In genomic region chr17:46764709-46765401, GRCh38 we compare ENCODE assay signal across 1 cellular context.
A peak's percentile ranks its signal among the peaks of the same experiment; 100 is the strongest.
TF ChIP-seq lines count a peak whose summit lies in the region.

No MANE protein-coding gene starts in this region.

TF ChIP-seq in K562, 482 proteins besides CTCF, POLR2A, EP300 and RAD21 (continued from another document and continues in another):
- TF ChIP-seq, protein P1, sequence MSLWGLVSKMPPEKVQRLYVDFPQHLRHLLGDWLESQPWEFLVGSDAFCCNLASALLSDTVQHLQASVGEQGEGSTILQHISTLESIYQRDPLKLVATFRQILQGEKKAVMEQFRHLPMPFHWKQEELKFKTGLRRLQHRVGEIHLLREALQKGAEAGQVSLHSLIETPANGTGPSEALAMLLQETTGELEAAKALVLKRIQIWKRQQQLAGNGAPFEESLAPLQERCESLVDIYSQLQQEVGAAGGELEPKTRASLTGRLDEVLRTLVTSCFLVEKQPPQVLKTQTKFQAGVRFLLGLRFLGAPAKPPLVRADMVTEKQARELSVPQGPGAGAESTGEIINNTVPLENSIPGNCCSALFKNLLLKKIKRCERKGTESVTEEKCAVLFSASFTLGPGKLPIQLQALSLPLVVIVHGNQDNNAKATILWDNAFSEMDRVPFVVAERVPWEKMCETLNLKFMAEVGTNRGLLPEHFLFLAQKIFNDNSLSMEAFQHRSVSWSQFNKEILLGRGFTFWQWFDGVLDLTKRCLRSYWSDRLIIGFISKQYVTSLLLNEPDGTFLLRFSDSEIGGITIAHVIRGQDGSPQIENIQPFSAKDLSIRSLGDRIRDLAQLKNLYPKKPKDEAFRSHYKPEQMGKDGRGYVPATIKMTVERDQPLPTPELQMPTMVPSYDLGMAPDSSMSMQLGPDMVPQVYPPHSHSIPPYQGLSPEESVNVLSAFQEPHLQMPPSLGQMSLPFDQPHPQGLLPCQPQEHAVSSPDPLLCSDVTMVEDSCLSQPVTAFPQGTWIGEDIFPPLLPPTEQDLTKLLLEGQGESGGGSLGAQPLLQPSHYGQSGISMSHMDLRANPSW (CRISPR knock-in tag; IDR thresholded peaks at IDR 0.05), result no peak
- TF ChIP-seq U2AF1 (optimal IDR thresholded peaks at IDR 0.05; ENCODE audit: low read depth, low read length) (no peak), MYNN (IDR thresholded peaks at IDR 0.05) (no peak), MYNN (CRISPR knock-in tag; IDR thresholded peaks at IDR 0.05) (no peak), SMARCE1 (IDR thresholded peaks at IDR 0.05) (peak; percentile 51; the same call in 1 of the 2 replicates), CEBPG (CRISPR knock-in tag; IDR thresholded peaks at IDR 0.05) (no peak), CEBPG (tag; conservative IDR thresholded peaks at IDR 0.05 in 1 of 2, IDR thresholded peaks at IDR 0.05 in 1 of 2) (no peak; a peak in 1 of 4 replicates), TOE1 (IDR thresholded peaks at IDR 0.05; ENCODE audit: borderline replicate concordance) (no peak), TOE1 (CRISPR knock-in tag; IDR thresholded peaks at IDR 0.05; ENCODE audit: borderline replicate concordance, low read depth) (no peak), FOSL1 (tag; conservative IDR thresholded peaks at IDR 0.05) (peak; percentile 82), ZNF583 (CRISPR knock-in tag; IDR thresholded peaks at IDR 0.05) (no peak), MED1 (CRISPR knock-in tag; IDR thresholded peaks at IDR 0.05; ENCODE audit: borderline replicate concordance) (no peak), KDM2B (CRISPR knock-in tag; IDR thresholded peaks at IDR 0.05) (no peak), PHTF2 (CRISPR knock-in tag; IDR thresholded peaks at IDR 0.05) (no peak), ZBTB43 (CRISPR knock-in tag; IDR thresholded peaks at IDR 0.05) (no peak), CHD1 (IDR thresholded peaks at IDR 0.05; ENCODE audit: low read length) (no peak), ZNF778 (CRISPR knock-in tag; IDR thresholded peaks at IDR 0.05) (no peak), ZBTB12 (CRISPR knock-in tag; IDR thresholded peaks at IDR 0.05) (no peak), HDAC1 (IDR thresholded peaks at IDR 0.05) (peak in 1 of 2 experiments; percentile 47; a peak in 1 of 4 replicates), DEAF1 (CRISPR knock-in tag; IDR thresholded peaks at IDR 0.05) (no peak), RBFOX2 (IDR thresholded peaks at IDR 0.05; ENCODE audit: low read depth, low read length) (no peak), EGR1 (conservative IDR thresholded peaks at IDR 0.05) (peak; percentile 8; the same call in 1 of the 2 replicates), COPS2 (conservative IDR thresholded peaks at IDR 0.05) (no peak), JUN (IDR thresholded peaks at IDR 0.05; ENCODE audit: borderline replicate concordance, low read depth, low read length) (peak; percentile 42; the same call in 1 of the 2 replicates), JUN (CRISPR knock-in tag; IDR thresholded peaks at IDR 0.05; ENCODE audit: borderline replicate concordance) (no peak), ZFX (CRISPR knock-in tag; IDR thresholded peaks at IDR 0.05) (peak; percentile 70), PML (IDR thresholded peaks at IDR 0.05; ENCODE audit: low read length) (no peak), XRCC5 (IDR thresholded peaks at IDR 0.05; ENCODE audit: low read depth, low read length) (no peak), MTF1 (CRISPR knock-in tag; IDR thresholded peaks at IDR 0.05; ENCODE audit: borderline replicate concordance) (no peak), MITF (IDR thresholded peaks at IDR 0.05) (no peak), WHSC1 (IDR thresholded peaks at IDR 0.05; ENCODE audit: low read length) (no peak), POLR3A (IDR thresholded peaks at IDR 0.05; ENCODE audit: borderline replicate concordance, extremely low read depth, insufficient read depth, insufficient read length) (no peak), LEF1 (IDR thresholded peaks at IDR 0.05) (peak; percentile 63), ZKSCAN1 (IDR thresholded peaks at IDR 0.05; ENCODE audit: low read depth, low read length) (no peak), THRA (IDR thresholded peaks at IDR 0.05) (no peak), NR3C1 (CRISPR knock-in tag; IDR thresholded peaks at IDR 0.05) (no peak), KLF13 (tag; IDR thresholded peaks at IDR 0.05; ENCODE audit: borderline replicate concordance, low read depth) (no peak), YY1 (IDR thresholded peaks at IDR 0.05; ENCODE audit: borderline replicate concordance in 1 of 3, control insufficient read depth in 1 of 3, extremely low read depth in 1 of 3, insufficient read depth in 3 of 3, insufficient read length in 1 of 3, insufficient replicate concordance in 2 of 3, low read depth in 1 of 3, low read length in 2 of 3) (no peak), SMARCB1 (IDR thresholded peaks at IDR 0.05; ENCODE audit: insufficient read length, low read depth) (no peak), NONO (IDR thresholded peaks at IDR 0.05; ENCODE audit: low read depth in 2 of 2, low read length in 1 of 2) (no peak), BRD4 (IDR thresholded peaks at IDR 0.05) (no peak), CBFA2T3 (IDR thresholded peaks at IDR 0.05) (peak; percentile 83)
- TF ChIP-seq, protein P2, sequence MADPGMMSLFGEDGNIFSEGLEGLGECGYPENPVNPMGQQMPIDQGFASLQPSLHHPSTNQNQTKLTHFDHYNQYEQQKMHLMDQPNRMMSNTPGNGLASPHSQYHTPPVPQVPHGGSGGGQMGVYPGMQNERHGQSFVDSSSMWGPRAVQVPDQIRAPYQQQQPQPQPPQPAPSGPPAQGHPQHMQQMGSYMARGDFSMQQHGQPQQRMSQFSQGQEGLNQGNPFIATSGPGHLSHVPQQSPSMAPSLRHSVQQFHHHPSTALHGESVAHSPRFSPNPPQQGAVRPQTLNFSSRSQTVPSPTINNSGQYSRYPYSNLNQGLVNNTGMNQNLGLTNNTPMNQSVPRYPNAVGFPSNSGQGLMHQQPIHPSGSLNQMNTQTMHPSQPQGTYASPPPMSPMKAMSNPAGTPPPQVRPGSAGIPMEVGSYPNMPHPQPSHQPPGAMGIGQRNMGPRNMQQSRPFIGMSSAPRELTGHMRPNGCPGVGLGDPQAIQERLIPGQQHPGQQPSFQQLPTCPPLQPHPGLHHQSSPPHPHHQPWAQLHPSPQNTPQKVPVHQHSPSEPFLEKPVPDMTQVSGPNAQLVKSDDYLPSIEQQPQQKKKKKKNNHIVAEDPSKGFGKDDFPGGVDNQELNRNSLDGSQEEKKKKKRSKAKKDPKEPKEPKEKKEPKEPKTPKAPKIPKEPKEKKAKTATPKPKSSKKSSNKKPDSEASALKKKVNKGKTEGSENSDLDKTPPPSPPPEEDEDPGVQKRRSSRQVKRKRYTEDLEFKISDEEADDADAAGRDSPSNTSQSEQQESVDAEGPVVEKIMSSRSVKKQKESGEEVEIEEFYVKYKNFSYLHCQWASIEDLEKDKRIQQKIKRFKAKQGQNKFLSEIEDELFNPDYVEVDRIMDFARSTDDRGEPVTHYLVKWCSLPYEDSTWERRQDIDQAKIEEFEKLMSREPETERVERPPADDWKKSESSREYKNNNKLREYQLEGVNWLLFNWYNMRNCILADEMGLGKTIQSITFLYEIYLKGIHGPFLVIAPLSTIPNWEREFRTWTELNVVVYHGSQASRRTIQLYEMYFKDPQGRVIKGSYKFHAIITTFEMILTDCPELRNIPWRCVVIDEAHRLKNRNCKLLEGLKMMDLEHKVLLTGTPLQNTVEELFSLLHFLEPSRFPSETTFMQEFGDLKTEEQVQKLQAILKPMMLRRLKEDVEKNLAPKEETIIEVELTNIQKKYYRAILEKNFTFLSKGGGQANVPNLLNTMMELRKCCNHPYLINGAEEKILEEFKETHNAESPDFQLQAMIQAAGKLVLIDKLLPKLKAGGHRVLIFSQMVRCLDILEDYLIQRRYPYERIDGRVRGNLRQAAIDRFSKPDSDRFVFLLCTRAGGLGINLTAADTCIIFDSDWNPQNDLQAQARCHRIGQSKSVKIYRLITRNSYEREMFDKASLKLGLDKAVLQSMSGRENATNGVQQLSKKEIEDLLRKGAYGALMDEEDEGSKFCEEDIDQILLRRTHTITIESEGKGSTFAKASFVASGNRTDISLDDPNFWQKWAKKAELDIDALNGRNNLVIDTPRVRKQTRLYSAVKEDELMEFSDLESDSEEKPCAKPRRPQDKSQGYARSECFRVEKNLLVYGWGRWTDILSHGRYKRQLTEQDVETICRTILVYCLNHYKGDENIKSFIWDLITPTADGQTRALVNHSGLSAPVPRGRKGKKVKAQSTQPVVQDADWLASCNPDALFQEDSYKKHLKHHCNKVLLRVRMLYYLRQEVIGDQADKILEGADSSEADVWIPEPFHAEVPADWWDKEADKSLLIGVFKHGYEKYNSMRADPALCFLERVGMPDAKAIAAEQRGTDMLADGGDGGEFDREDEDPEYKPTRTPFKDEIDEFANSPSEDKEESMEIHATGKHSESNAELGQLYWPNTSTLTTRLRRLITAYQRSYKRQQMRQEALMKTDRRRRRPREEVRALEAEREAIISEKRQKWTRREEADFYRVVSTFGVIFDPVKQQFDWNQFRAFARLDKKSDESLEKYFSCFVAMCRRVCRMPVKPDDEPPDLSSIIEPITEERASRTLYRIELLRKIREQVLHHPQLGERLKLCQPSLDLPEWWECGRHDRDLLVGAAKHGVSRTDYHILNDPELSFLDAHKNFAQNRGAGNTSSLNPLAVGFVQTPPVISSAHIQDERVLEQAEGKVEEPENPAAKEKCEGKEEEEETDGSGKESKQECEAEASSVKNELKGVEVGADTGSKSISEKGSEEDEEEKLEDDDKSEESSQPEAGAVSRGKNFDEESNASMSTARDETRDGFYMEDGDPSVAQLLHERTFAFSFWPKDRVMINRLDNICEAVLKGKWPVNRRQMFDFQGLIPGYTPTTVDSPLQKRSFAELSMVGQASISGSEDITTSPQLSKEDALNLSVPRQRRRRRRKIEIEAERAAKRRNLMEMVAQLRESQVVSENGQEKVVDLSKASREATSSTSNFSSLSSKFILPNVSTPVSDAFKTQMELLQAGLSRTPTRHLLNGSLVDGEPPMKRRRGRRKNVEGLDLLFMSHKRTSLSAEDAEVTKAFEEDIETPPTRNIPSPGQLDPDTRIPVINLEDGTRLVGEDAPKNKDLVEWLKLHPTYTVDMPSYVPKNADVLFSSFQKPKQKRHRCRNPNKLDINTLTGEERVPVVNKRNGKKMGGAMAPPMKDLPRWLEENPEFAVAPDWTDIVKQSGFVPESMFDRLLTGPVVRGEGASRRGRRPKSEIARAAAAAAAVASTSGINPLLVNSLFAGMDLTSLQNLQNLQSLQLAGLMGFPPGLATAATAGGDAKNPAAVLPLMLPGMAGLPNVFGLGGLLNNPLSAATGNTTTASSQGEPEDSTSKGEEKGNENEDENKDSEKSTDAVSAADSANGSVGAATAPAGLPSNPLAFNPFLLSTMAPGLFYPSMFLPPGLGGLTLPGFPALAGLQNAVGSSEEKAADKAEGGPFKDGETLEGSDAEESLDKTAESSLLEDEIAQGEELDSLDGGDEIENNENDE (IDR thresholded peaks at IDR 0.05; ENCODE audit: low read depth, low read length), result no peak
- TF ChIP-seq, protein P3, sequence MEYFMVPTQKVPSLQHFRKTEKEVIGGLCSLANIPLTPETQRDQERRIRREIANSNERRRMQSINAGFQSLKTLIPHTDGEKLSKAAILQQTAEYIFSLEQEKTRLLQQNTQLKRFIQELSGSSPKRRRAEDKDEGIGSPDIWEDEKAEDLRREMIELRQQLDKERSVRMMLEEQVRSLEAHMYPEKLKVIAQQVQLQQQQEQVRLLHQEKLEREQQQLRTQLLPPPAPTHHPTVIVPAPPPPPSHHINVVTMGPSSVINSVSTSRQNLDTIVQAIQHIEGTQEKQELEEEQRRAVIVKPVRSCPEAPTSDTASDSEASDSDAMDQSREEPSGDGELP (CRISPR knock-in tag; IDR thresholded peaks at IDR 0.05; ENCODE audit: borderline replicate concordance), result peak; percentile 54; the same call in 1 of the 2 replicates
